In the genomic region with DNA sequence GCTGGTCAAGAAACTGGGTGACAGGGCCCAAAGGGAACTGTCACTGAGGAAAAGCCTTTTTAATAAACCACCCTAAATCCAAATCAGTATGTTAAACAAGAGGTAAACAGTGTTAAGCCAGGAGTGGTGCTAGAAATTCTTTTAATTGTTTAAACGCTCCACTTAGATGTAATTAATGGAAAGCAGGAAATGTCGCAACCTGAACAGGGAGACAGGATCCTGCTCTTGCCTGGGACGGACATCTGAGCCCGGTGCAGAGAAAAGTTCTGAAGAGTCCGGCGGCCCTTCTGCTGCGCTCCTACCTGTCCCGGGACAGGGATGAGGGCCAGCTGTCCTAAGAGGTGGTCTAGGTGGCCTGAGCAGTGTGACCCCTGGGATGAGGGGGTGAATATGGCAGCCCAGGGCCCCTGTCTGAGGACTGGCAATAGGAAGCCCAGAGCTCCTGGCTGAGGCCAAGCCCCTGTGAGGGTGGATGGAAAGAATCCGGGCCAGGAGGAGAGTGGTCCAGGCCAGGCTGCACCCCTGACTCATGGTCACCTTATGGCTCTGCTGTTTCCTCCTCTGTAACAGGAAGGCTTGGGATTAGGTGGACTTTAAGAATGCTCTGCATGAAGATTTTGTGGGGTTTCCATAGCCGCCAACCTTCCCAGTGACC, we compare ENCODE assay signal across 22 cellular contexts.
"Had no signal": no experiment of that assay in that cellular context is flagged by ENCODE, and none has a peak within 500 bp of the region (broad histone marks: within the 10 kb centered on the region; RNA-seq: fewer than 3 reads in every experiment).

No MANE protein-coding gene starts in this region.

- H3K9me3 Mint-ChIP-seq: activated B cell treated with CpG ODN at 0.5 μM for 24 hours; activated T-cell treated with anti-CD3 and anti-CD28 coated beads, Interleukin-2, amount 50 U/mL, for 24 hours; mesothelial cell of epicardium had no signal

- H3K4me3 ChIP-seq: breast epithelium, gastrocnemius medialis, left ventricle myocardium inferior, spleen, tibial nerve, uterus had no signal

- DNase-seq: activated B cell treated with CpG ODN at 0.5 μM for 24 hours; activated CD8-positive, alpha-beta memory T cell treated with anti-CD3 and anti-CD28 coated beads, Interleukin-2, amount 50 U/mL, for 48 hours; activated gamma-delta T cell; activated naive CD4-positive, alpha-beta T cell treated with anti-CD3 and anti-CD28 coated beads, Interleukin-2, amount 50 U/mL, for 16 hours; activated T-cell treated with anti-CD3 and anti-CD28 coated beads, Interleukin-2, amount 50 U/mL, for 24 hours; amygdala; central memory CD4-positive, alpha-beta T cell; gastrocnemius medialis; glutamatergic neuron; left ventricle myocardium inferior; mammary epithelial cell; naive B cell; occipital lobe; right cardiac atrium; spleen; stimulated activated CD4-positive, alpha-beta T cell treated with anti-CD3 and anti-CD28 coated beads, Interleukin-2, amount 100 ng/mL, for 48 hours; stimulated activated naive CD4-positive, alpha-beta T cell treated with Interleukin-2 at 50 U/mL for 16 hours; T-helper 2 cell; uterus had no signal

- H3K36me3 Mint-ChIP-seq: mesothelial cell of epicardium, naive B cell had no signal

- H3K4me1 Mint-ChIP-seq: activated B cell treated with CpG ODN at 0.5 μM for 24 hours, naive B cell had no signal

- H3K27ac ChIP-seq: breast epithelium, gastrocnemius medialis, left ventricle myocardium inferior, spleen, tibial nerve, uterus had no signal

- H3K27me3 ChIP-seq: breast epithelium, gastrocnemius medialis, tibial nerve, uterus had no signal

- ATAC-seq: gastrocnemius medialis, right cardiac atrium had no signal

- H3K4me1 ChIP-seq: breast epithelium, gastrocnemius medialis, spleen, uterus had no signal

- H3K9me3 ChIP-seq: breast epithelium, gastrocnemius medialis, left ventricle myocardium inferior, spleen, tibial nerve, uterus had no signal

- H3K27me3 Mint-ChIP-seq: activated T-cell treated with anti-CD3 and anti-CD28 coated beads, Interleukin-2, amount 50 U/mL, for 24 hours; naive B cell had no signal

- H3K4me3 Mint-ChIP-seq: activated B cell treated with CpG ODN at 0.5 μM for 24 hours; activated T-cell treated with anti-CD3 and anti-CD28 coated beads, Interleukin-2, amount 50 U/mL, for 24 hours; mesothelial cell of epicardium; naive B cell had no signal

- H3K36me3 ChIP-seq: breast epithelium, gastrocnemius medialis, left ventricle myocardium inferior, spleen, tibial nerve, uterus had no signal

- H3K27ac Mint-ChIP-seq: activated B cell treated with CpG ODN at 0.5 μM for 24 hours; activated T-cell treated with anti-CD3 and anti-CD28 coated beads, Interleukin-2, amount 50 U/mL, for 24 hours; mesothelial cell of epicardium; naive B cell had no signal
